15 cellular contexts compared by ENCODE assay signal in genomic region chr16:35516551-35516950, GRCh38.
"Had no signal": no experiment of that assay in that cellular context is flagged by ENCODE, and none has a peak within 500 bp of the region (broad histone marks: within the 10 kb centered on the region; RNA-seq: fewer than 3 reads in every experiment).

No MANE protein-coding gene starts in this region.

- H3K27ac ChIP-seq: brain microvascular endothelial cell, left ventricle myocardium inferior, prostate gland had no signal

- H3K9me3 ChIP-seq: prostate gland had no signal

- H3K4me3 ChIP-seq: left ventricle myocardium inferior, prostate gland had no signal

- H3K36me3 ChIP-seq: brain microvascular endothelial cell, left ventricle myocardium inferior, prostate gland had no signal

- H3K4me3 Mint-ChIP-seq: activated naive CD8-positive, alpha-beta T cell; activated T-cell treated with anti-CD3 and anti-CD28 coated beads, Interleukin-2, amount 50 U/mL, for 4 hours; nephron progenitor cell; type B pancreatic cell had no signal

- H3K36me3 Mint-ChIP-seq: activated naive CD8-positive, alpha-beta T cell; type B pancreatic cell had no signal

- H3K27ac Mint-ChIP-seq: activated naive CD8-positive, alpha-beta T cell; nephron progenitor cell; type B pancreatic cell had no signal

- H3K27me3 ChIP-seq: brain microvascular endothelial cell had no signal

- H3K27me3 Mint-ChIP-seq: activated naive CD8-positive, alpha-beta T cell; type B pancreatic cell had no signal

- H3K4me1 Mint-ChIP-seq: nephron progenitor cell had no signal

- H3K9me3 Mint-ChIP-seq: type B pancreatic cell had no signal

- H3K4me1 ChIP-seq: left ventricle myocardium inferior, prostate gland had no signal

- DNase-seq: activated CD4-positive, alpha-beta T cell treated with anti-CD3 and anti-CD28 coated beads, Interleukin-2, amount 50 U/mL, for 4 hours; activated CD4-positive, CD25-positive, alpha-beta regulatory T cell treated with anti-CD3 and anti-CD28 coated beads, Interleukin-2, amount 50 U/mL, for 72 hours; activated gamma-delta T cell; activated T-cell treated with anti-CD3 and anti-CD28 coated beads, Interleukin-2, amount 50 U/mL, for 4 hours; amygdala; brain microvascular endothelial cell; kidney; left ventricle myocardium inferior; mesendoderm; nephron progenitor cell; stimulated activated naive CD4-positive, alpha-beta T cell treated with Interleukin-2 at 50 U/mL for 16 hours had no signal

- ATAC-seq: activated T-cell treated with anti-CD3 and anti-CD28 coated beads, Interleukin-2, amount 50 U/mL, for 4 hours; sciatic nerve had no signal
